ENCODE assay signal across 8 cellular contexts in the genomic region with DNA sequence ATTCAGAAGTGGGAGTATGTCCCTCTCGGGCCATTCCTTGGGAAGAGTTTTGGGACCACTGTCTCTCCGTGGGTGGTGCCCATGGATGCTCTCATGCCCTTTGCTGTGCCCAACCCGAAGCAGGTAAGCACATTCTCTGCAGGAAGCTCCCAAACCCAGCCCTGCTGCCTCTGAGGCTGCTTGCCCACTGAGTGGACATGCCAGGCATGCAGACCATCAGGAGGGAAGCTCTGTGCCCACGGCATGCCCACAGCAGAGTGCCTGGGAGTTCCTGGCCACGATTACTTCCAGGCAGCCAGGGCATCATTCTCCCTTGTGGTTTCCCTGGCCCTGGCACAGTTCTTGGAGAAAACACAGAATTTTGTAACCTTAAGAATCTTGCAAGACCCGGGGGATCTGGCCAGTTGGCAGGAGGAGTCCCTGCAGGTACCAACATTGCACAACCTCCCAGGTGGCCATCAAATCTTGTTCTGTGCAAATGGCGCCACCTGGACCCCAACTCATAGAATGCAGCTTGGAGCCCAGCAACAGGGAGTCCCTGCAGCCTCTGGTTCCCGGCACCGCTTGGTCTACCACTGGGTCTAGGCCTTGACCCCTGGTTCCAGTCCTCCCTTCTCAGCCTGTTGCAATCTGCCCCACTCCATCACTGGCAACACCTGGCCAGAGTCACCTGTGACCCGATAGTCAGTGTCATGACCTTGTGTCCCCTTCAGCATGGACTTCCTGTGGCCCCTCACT. TPM values are rescaled to one million over a fixed set of nuclear protein-coding genes. Genes with fewer than 3 reads are reported as not detected.
DNase-seq lines count a peak whose midpoint lies in the region; ATAC-seq and TF ChIP-seq lines count a peak whose summit lies in the region.

No MANE protein-coding gene starts in this region.

- H3K36me3 ChIP-seq in left ventricle myocardium inferior (peaks cover 16% of the 10 kb centered on the region), skeletal muscle tissue (ENCODE audit: control insufficient read depth in 3 of 3, insufficient read depth in 3 of 3, low read length in 3 of 3) (peaks cover 16 to 20% (median 17%) of the 10 kb centered on the region in 3 donors)

- no peak overlapping the region for H3K27ac Mint-ChIP-seq in activated naive CD4-positive, alpha-beta T cell treated with anti-CD3 and anti-CD28 coated beads for 36 hours

- peak overlapping the region in 1 of 3 donors; percentile 8 for H3K9ac ChIP-seq in skeletal muscle tissue (ENCODE audit: low read depth in 1 of 3, low read length in 3 of 3)

- ATAC-seq in HG03521 (IDR thresholded peaks at IDR 0.05; ENCODE audit: unreplicated experiment) (peak; percentile 50), GM18520 (IDR thresholded peaks at IDR 0.05; ENCODE audit: unreplicated experiment) (no peak)

- H3K4me1 Mint-ChIP-seq in activated naive CD4-positive, alpha-beta T cell treated with anti-CD3 and anti-CD28 coated beads for 36 hours (ENCODE audit: low read depth), result no peaks in the 10 kb centered on the region

- no peaks in the 10 kb centered on the region for H3K27me3 Mint-ChIP-seq in activated naive CD4-positive, alpha-beta T cell treated with anti-CD3 and anti-CD28 coated beads for 36 hours (ENCODE audit: low read depth)

- H3K9me3 ChIP-seq in left ventricle myocardium inferior (replicated peaks) (no peaks in the 10 kb centered on the region), skeletal muscle tissue (ENCODE audit: control insufficient read depth in 3 of 3, low read length in 3 of 3) (no peaks in the 10 kb centered on the region)

- H3K27me3 ChIP-seq in left ventricle myocardium inferior (ENCODE audit: low read depth), result no peaks in the 10 kb centered on the region
- H3K27me3 ChIP-seq in skeletal muscle tissue (ENCODE audit: control insufficient read depth in 3 of 3, insufficient read depth in 3 of 3, low read length in 3 of 3), result no peaks in the 10 kb centered on the region

- TF ChIP-seq CTCF in GM12874 (IDR thresholded peaks at IDR 0.05; ENCODE audit: insufficient read depth, low read depth, low read length) (peak; percentile 81), left ventricle myocardium inferior (IDR thresholded peaks at IDR 0.05; ENCODE audit: borderline replicate concordance) (peak; percentile 75)

- H3K9me3 Mint-ChIP-seq in activated naive CD4-positive, alpha-beta T cell treated with anti-CD3 and anti-CD28 coated beads for 36 hours, result no peaks in the 10 kb centered on the region

- H3K27ac ChIP-seq in left ventricle myocardium inferior (replicated peaks) (no peak overlapping the region), skeletal muscle tissue (ENCODE audit: low read depth, low read length) (peak overlapping the region; percentile 82)

- no peak overlapping the region for H3K4me3 Mint-ChIP-seq in activated naive CD4-positive, alpha-beta T cell treated with anti-CD3 and anti-CD28 coated beads for 36 hours

- CTCF ChIA-PET in activated naive CD4-positive, alpha-beta T cell treated with anti-CD3 and anti-CD28 coated beads for 36 hours (lab: Charles Lee), result interaction anchor here (0.7 to 2.6 kb wide), 6 partner anchors 12 to 322 kb away, joined by 3 to 20 read pairs (median 4); no protein-coding TSS in a partner anchor

- H3K4me1 ChIP-seq in left ventricle myocardium inferior, result peaks cover 17% of the 10 kb centered on the region
- peaks cover 3 to 28% (median 20%) of the 10 kb centered on the region in 3 donors for H3K4me1 ChIP-seq in skeletal muscle tissue (ENCODE audit: control insufficient read depth in 3 of 3, insufficient read depth in 3 of 3, low read length in 3 of 3)

- peak; percentile 57 for DNase-seq in A172 (ENCODE audit: low spot score)
- DNase-seq in SHP77 treated with DMSO at 0.1 percent for 48 hours (lab: John Stamatoyannopoulos, UW), result peak; percentile 33
- DNase-seq in activated naive CD4-positive, alpha-beta T cell treated with anti-CD3 and anti-CD28 coated beads for 36 hours, result peak; percentile 89
- peak; percentile 51 for DNase-seq in left ventricle myocardium inferior

- peaks cover 11% of the 10 kb centered on the region for H3K36me3 Mint-ChIP-seq in activated naive CD4-positive, alpha-beta T cell treated with anti-CD3 and anti-CD28 coated beads for 36 hours (ENCODE audit: low read depth)

- intact Hi-C loops in activated naive CD4-positive, alpha-beta T cell treated with anti-CD3 and anti-CD28 coated beads for 36 hours (cut with micrococcal nuclease), result loop anchor here (1.0 to 5.0 kb wide), 4 partner anchors 20 to 792 kb away; a partner anchor contains a TSS
- intact Hi-C loops in left ventricle myocardium inferior (cut with micrococcal nuclease), result no loop called here

- H3K4me3 ChIP-seq in left ventricle myocardium inferior, result no peak overlapping the region
- H3K4me3 ChIP-seq in skeletal muscle tissue (ENCODE audit: low read length in 3 of 3), result no peak overlapping the region

RNA-seq across cellular contexts. Expression of a gene that starts 20.4 kb away (rescaled TPM):
- total RNA-seq in A172 (2014; rRNA removed; shearing (Covaris generic)), result 22.6 and 24.5 TPM in 2 replicates
- total RNA-seq in activated naive CD4-positive, alpha-beta T cell treated with anti-CD3 and anti-CD28 coated beads for 36 hours, result 10 to 100 TPM; 53.4 to 55.8 TPM
- 18.0 TPM for total RNA-seq in left ventricle myocardium inferior
- total RNA-seq in skeletal muscle tissue, result 13.6 TPM

Comparison
In these comparisons a context has a peak if more than half of its experiments do, and no peak if none do; other contexts are left out.
1. DNase-seq: peak in every context shown above with its lines; median percentile 89 in activated naive CD4-positive, alpha-beta T cell treated with anti-CD3 and anti-CD28 coated beads for 36 hours; 57 in A172; 51 in left ventricle myocardium inferior; 33 in SHP77 treated with DMSO at 0.1 percent for 48 hours.